In genomic region chr14:74516451-74517155, GRCh38 we compare ENCODE assay signal across 12 cellular contexts. TPM values are rescaled to one million over a fixed set of nuclear protein-coding genes. Genes with fewer than 3 reads are reported as not detected.
DNase-seq lines count a peak whose midpoint lies in the region; ATAC-seq and TF ChIP-seq lines count a peak whose summit lies in the region.
"Had no signal": no experiment of that assay in that cellular context is flagged by ENCODE, and none has a peak within 500 bp of the region (broad histone marks: within the 10 kb centered on the region; RNA-seq: fewer than 3 reads in every experiment).

No MANE protein-coding gene starts in this region.

- H3K27me3 ChIP-seq in upper lobe of right lung, result no peaks in the 10 kb centered on the region

- no peak overlapping the region for H3K4me3 ChIP-seq in upper lobe of right lung
- H3K4me3 ChIP-seq: skin epidermis had no signal

- no peaks in the 10 kb centered on the region for H3K36me3 ChIP-seq in upper lobe of right lung

- no peaks in the 10 kb centered on the region for H3K9me3 ChIP-seq in upper lobe of right lung

- no peak overlapping the region for H3K4me3 Mint-ChIP-seq in activated naive CD8-positive, alpha-beta T cell treated with anti-CD3 and anti-CD28 coated beads for 36 hours
- H3K4me3 Mint-ChIP-seq: naive thymus-derived CD4-positive, alpha-beta T cell had no signal

- peaks cover 27% of the 10 kb centered on the region for H3K27me3 Mint-ChIP-seq in activated naive CD8-positive, alpha-beta T cell treated with anti-CD3 and anti-CD28 coated beads for 36 hours

- DNase-seq in DMS53 (lab: John Stamatoyannopoulos, UW), result peak; percentile 7
- DNase-seq in DMS53 treated with DMSO at 0.1 percent for 48 hours (lab: John Stamatoyannopoulos, UW; ENCODE audit: unreplicated experiment), result no peak
- peak; percentile 44 for DNase-seq in amniotic epithelial cell (ENCODE audit: low read depth)
- DNase-seq in iPS-NIHi7 (ENCODE audit: extremely low spot score), result peak; percentile 72
- peak; percentile 59 for DNase-seq in upper lobe of right lung
- no peak for DNase-seq in stimulated activated CD4-positive, alpha-beta T cell treated with anti-CD3 and anti-CD28 coated beads, Interleukin-4, amount 100 ng/mL, for 4 hours
- no peak for DNase-seq in GOT3 (lab: John Stamatoyannopoulos, UW)
- DNase-seq in activated naive CD8-positive, alpha-beta T cell treated with anti-CD3 and anti-CD28 coated beads for 36 hours, result no peak
- DNase-seq: activated CD4-positive, alpha-beta T cell treated with anti-CD3 and anti-CD28 coated beads, Interleukin-2, amount 50 U/mL, for 1 hour; naive thymus-derived CD4-positive, alpha-beta T cell had no signal

- no peak for TF ChIP-seq CTCF in upper lobe of right lung (IDR thresholded peaks at IDR 0.05)

- no peaks in the 10 kb centered on the region for H3K36me3 Mint-ChIP-seq in activated naive CD8-positive, alpha-beta T cell treated with anti-CD3 and anti-CD28 coated beads for 36 hours
- H3K36me3 Mint-ChIP-seq: naive thymus-derived CD4-positive, alpha-beta T cell had no signal

- H3K4me1 Mint-ChIP-seq in activated naive CD8-positive, alpha-beta T cell treated with anti-CD3 and anti-CD28 coated beads for 36 hours, result peaks cover 11% of the 10 kb centered on the region

- peaks cover 15% of the 10 kb centered on the region for H3K4me1 ChIP-seq in upper lobe of right lung

- no peak for ATAC-seq in upper lobe of right lung
- ATAC-seq: naive thymus-derived CD4-positive, alpha-beta T cell had no signal

- no peak overlapping the region for H3K27ac ChIP-seq in upper lobe of right lung
- H3K27ac ChIP-seq: 22Rv1, skin epidermis had no signal

- no peaks in the 10 kb centered on the region for H3K9me3 Mint-ChIP-seq in activated naive CD8-positive, alpha-beta T cell treated with anti-CD3 and anti-CD28 coated beads for 36 hours
- H3K9me3 Mint-ChIP-seq: naive thymus-derived CD4-positive, alpha-beta T cell had no signal

- intact Hi-C loops in upper lobe of right lung (cut with DNase I), result no loop called here

- no peak overlapping the region for H3K27ac Mint-ChIP-seq in activated naive CD8-positive, alpha-beta T cell treated with anti-CD3 and anti-CD28 coated beads for 36 hours
- H3K27ac Mint-ChIP-seq: naive thymus-derived CD4-positive, alpha-beta T cell had no signal

RNA-seq across cellular contexts. Expression of gene ISCA2, which starts 23.0 kb away (rescaled TPM):
- 21.4 TPM for total RNA-seq in upper lobe of right lung
- total RNA-seq in activated naive CD8-positive, alpha-beta T cell treated with anti-CD3 and anti-CD28 coated beads for 36 hours, result 10 to 100 TPM; 29.7 to 31.0 TPM

RNA-seq across cellular contexts. Expression of gene NPC2, which starts 23.5 kb away (rescaled TPM):
- total RNA-seq in upper lobe of right lung, result 849 TPM
- 10 to 100 TPM; 12.5 to 14.2 TPM for total RNA-seq in activated naive CD8-positive, alpha-beta T cell treated with anti-CD3 and anti-CD28 coated beads for 36 hours

Comparison
In these comparisons a context has a peak if more than half of its experiments do, and no peak if none do; other contexts are left out.
1. DNase-seq: peak in DMS53 (single experiment), amniotic epithelial cell (single experiment), iPS-NIHi7 (single experiment) and upper lobe of right lung (single experiment); none in DMS53 treated with DMSO at 0.1 percent for 48 hours (single experiment), stimulated activated CD4-positive, alpha-beta T cell treated with anti-CD3 and anti-CD28 coated beads, Interleukin-4, amount 100 ng/mL, for 4 hours (0 of 2), GOT3 (single experiment) and activated naive CD8-positive, alpha-beta T cell treated with anti-CD3 and anti-CD28 coated beads for 36 hours (single experiment).
2. RNA of gene NPC2, which starts 23.5 kb away (total RNA-seq): 849 TPM in upper lobe of right lung (single experiment); 12.5 to 14.2 TPM in activated naive CD8-positive, alpha-beta T cell treated with anti-CD3 and anti-CD28 coated beads for 36 hours; every median in the first group is over 10 times any median in the second.